16 cellular contexts compared by ENCODE assay signal in genomic region chr13:78194904-78195639, GRCh38.
DNase-seq lines count a peak whose midpoint lies in the region; TF ChIP-seq lines count a peak whose summit lies in the region.
"Had no signal": no experiment of that assay in that cellular context is flagged by ENCODE, and none has a peak within 500 bp of the region (broad histone marks: within the 10 kb centered on the region; RNA-seq: fewer than 3 reads in every experiment).

No MANE protein-coding gene starts in this region.

- peaks cover 66% of the 10 kb centered on the region for H3K27me3 ChIP-seq in A673 (replicated peaks; ENCODE audit: insufficient read depth, low read depth, low read length, poor library complexity)
- no peaks in the 10 kb centered on the region for H3K27me3 ChIP-seq in adipocyte (replicated peaks; ENCODE audit: control insufficient read depth, insufficient read depth, low read length)
- H3K27me3 ChIP-seq: tibial artery had no signal

- H3K4me3 Mint-ChIP-seq in HFFc6 = peak overlapping the region; percentile 20; the same call in 1 of the 2 replicates
- no peak overlapping the region for H3K4me3 Mint-ChIP-seq in activated naive CD4-positive, alpha-beta T cell treated with anti-CD3 and anti-CD28 coated beads, Interleukin-2, amount 10 ng/mL, durations not matched to agents 7 days and 5 days
- H3K4me3 Mint-ChIP-seq: activated T-cell treated with anti-CD3 and anti-CD28 coated beads, Interleukin-2, amount 50 U/mL, for 72 hours; neural crest cell; stimulated activated effector memory CD8-positive, alpha-beta T cell treated with anti-CD3 and anti-CD28 coated beads, Interleukin-12 subunit alpha, Interleukin-12 subunit beta, amount 100 ng/mL, for 72 hours had no signal

- H3K4me1 ChIP-seq in A673 (ENCODE audit: insufficient read depth, low read length, poor library complexity, severe bottlenecking) (peaks cover 14% of the 10 kb centered on the region), adipocyte (ENCODE audit: control insufficient read depth, insufficient read depth, low read length) (peaks cover 59% of the 10 kb centered on the region)
- H3K4me1 ChIP-seq: tibial artery had no signal

- no peak overlapping the region for H3K9ac ChIP-seq in adipocyte (ENCODE audit: low read length)

- H3K4me3 ChIP-seq in A673 (ENCODE audit: low read depth, low read length, poor library complexity, severe bottlenecking) (no peak overlapping the region), adipocyte (ENCODE audit: low read length) (no peak overlapping the region)
- H3K4me3 ChIP-seq: SK-N-MC, tibial artery had no signal

- POLR2A ChIA-PET in A673 (lab: Charles Lee; ENCODE audit: low non-redundant PET) = no interaction called here

- H3K36me3 Mint-ChIP-seq in HFFc6 (ENCODE audit: low read depth) = no peaks in the 10 kb centered on the region
- H3K36me3 Mint-ChIP-seq in activated naive CD4-positive, alpha-beta T cell treated with anti-CD3 and anti-CD28 coated beads, Interleukin-2, amount 10 ng/mL, durations not matched to agents 7 days and 5 days = no peaks in the 10 kb centered on the region
- H3K36me3 Mint-ChIP-seq: stimulated activated effector memory CD8-positive, alpha-beta T cell treated with anti-CD3 and anti-CD28 coated beads, Interleukin-12 subunit alpha, Interleukin-12 subunit beta, amount 100 ng/mL, for 72 hours had no signal

- H3K36me3 ChIP-seq in A673 (ENCODE audit: insufficient read depth, low read length, poor library complexity, severe bottlenecking) (no peaks in the 10 kb centered on the region), adipocyte (ENCODE audit: control insufficient read depth, insufficient read depth, low read length, severe bottlenecking) (no peaks in the 10 kb centered on the region)
- H3K36me3 ChIP-seq: tibial artery had no signal

- peak overlapping the region; percentile 40; the same call in 1 of the 2 replicates for H3K27ac Mint-ChIP-seq in HFFc6
- no peak overlapping the region for H3K27ac Mint-ChIP-seq in activated naive CD4-positive, alpha-beta T cell treated with anti-CD3 and anti-CD28 coated beads, Interleukin-2, amount 10 ng/mL, durations not matched to agents 7 days and 5 days
- H3K27ac Mint-ChIP-seq: activated T-cell treated with anti-CD3 and anti-CD28 coated beads, Interleukin-2, amount 50 U/mL, for 72 hours; stimulated activated effector memory CD8-positive, alpha-beta T cell treated with anti-CD3 and anti-CD28 coated beads, Interleukin-12 subunit alpha, Interleukin-12 subunit beta, amount 100 ng/mL, for 72 hours had no signal

- peak; percentile 71 for DNase-seq in A673 (ENCODE audit: low spot score)
- peak; percentile 56 for DNase-seq in HFFc6
- peak; percentile 59 for DNase-seq in adipocyte (ENCODE audit: low read depth)
- peak; percentile 45 for DNase-seq in glomerular visceral epithelial cell (ENCODE audit: extremely low spot score)
- DNase-seq in hypothalamus (lab: John Stamatoyannopoulos, UW) = no peak
- DNase-seq in stimulated activated CD4-positive, alpha-beta T cell treated with anti-CD3 and anti-CD28 coated beads, Interleukin-15, amount 100 ng/mL, for 24 hours = no peak
- no peak for DNase-seq in activated naive CD4-positive, alpha-beta T cell treated with anti-CD3 and anti-CD28 coated beads, Interleukin-2, amount 10 ng/mL, durations not matched to agents 7 days and 5 days
- DNase-seq in NCI-H187 (lab: John Stamatoyannopoulos, UW) = no peak
- DNase-seq: activated CD4-positive, alpha-beta T cell treated with anti-CD3 and anti-CD28 coated beads, Interleukin-2, amount 50 U/mL, for 1 hour; activated T-cell treated with anti-CD3 and anti-CD28 coated beads, Interleukin-2, amount 50 U/mL, for 72 hours; GF-D8; head of caudate nucleus; tibial artery had no signal

- TF ChIP-seq CTCF in A673 (conservative IDR thresholded peaks at IDR 0.05; ENCODE audit: low read depth, low read length) (no peak), HFFc6 (IDR thresholded peaks at IDR 0.05) (peak; percentile 32)

- H3K27ac ChIP-seq in A673 (ENCODE audit: low read depth, low read length, poor library complexity, severe bottlenecking) = no peak overlapping the region
- H3K27ac ChIP-seq: SK-N-MC, tibial artery had no signal

- intact Hi-C loops in A673 (cut with micrococcal nuclease; ENCODE audit: unreplicated experiment) = no loop called here

- BruUV-seq in A673 (replicated peaks; lab: Mats Ljungman, UMichigan) = no TSS peak

- H3K9me3 Mint-ChIP-seq in HFFc6 = no peaks in the 10 kb centered on the region
- H3K9me3 Mint-ChIP-seq in activated naive CD4-positive, alpha-beta T cell treated with anti-CD3 and anti-CD28 coated beads, Interleukin-2, amount 10 ng/mL, durations not matched to agents 7 days and 5 days = no peaks in the 10 kb centered on the region
- H3K9me3 Mint-ChIP-seq: activated T-cell treated with anti-CD3 and anti-CD28 coated beads, Interleukin-2, amount 50 U/mL, for 72 hours; stimulated activated effector memory CD8-positive, alpha-beta T cell treated with anti-CD3 and anti-CD28 coated beads, Interleukin-12 subunit alpha, Interleukin-12 subunit beta, amount 100 ng/mL, for 72 hours had no signal

- CTCF ChIA-PET in A673 (lab: Charles Lee) = no interaction called here
- CTCF ChIA-PET in activated naive CD4-positive, alpha-beta T cell treated with anti-CD3 and anti-CD28 coated beads, Interleukin-2, amount 10 ng/mL, durations not matched to agents 7 days and 5 days (lab: Charles Lee) = interaction anchor here (0.6 kb wide), 1 partner anchor 706 kb away, joined by 3 read pairs; no protein-coding TSS in a partner anchor

- H3K27me3 Mint-ChIP-seq in HFFc6 (ENCODE audit: insufficient read depth) = no peaks in the 10 kb centered on the region
- H3K27me3 Mint-ChIP-seq in activated naive CD4-positive, alpha-beta T cell treated with anti-CD3 and anti-CD28 coated beads, Interleukin-2, amount 10 ng/mL, durations not matched to agents 7 days and 5 days = no peaks in the 10 kb centered on the region

- peaks cover 80% of the 10 kb centered on the region for H3K4me1 Mint-ChIP-seq in HFFc6 (ENCODE audit: low read depth)
- no peaks in the 10 kb centered on the region for H3K4me1 Mint-ChIP-seq in activated naive CD4-positive, alpha-beta T cell treated with anti-CD3 and anti-CD28 coated beads, Interleukin-2, amount 10 ng/mL, durations not matched to agents 7 days and 5 days
- H3K4me1 Mint-ChIP-seq: stimulated activated effector memory CD8-positive, alpha-beta T cell treated with anti-CD3 and anti-CD28 coated beads, Interleukin-12 subunit alpha, Interleukin-12 subunit beta, amount 100 ng/mL, for 72 hours had no signal

- no peaks in the 10 kb centered on the region for H3K9me3 ChIP-seq in A673 (ENCODE audit: low read depth, low read length, poor library complexity, severe bottlenecking)
- H3K9me3 ChIP-seq in adipocyte (ENCODE audit: control insufficient read depth, low read length) = no peaks in the 10 kb centered on the region
- H3K9me3 ChIP-seq: tibial artery had no signal

Comparison
In these comparisons a context has a peak if more than half of its experiments do, and no peak if none do; other contexts are left out.
1. DNase-seq: peak in A673 (single experiment), HFFc6 (single experiment), adipocyte (single experiment) and glomerular visceral epithelial cell (single experiment); none in hypothalamus (0 of 51), stimulated activated CD4-positive, alpha-beta T cell treated with anti-CD3 and anti-CD28 coated beads, Interleukin-15, amount 100 ng/mL, for 24 hours (single experiment), activated naive CD4-positive, alpha-beta T cell treated with anti-CD3 and anti-CD28 coated beads, Interleukin-2, amount 10 ng/mL, durations not matched to agents 7 days and 5 days (single experiment) and NCI-H187 (0 of 2).